In genomic region chr1:236058141-236058626, GRCh38 we compare ENCODE assay signal across 8 cellular contexts. TPM values are rescaled to one million over a fixed set of nuclear protein-coding genes. Genes with fewer than 3 reads are reported as not detected.
DNase-seq lines count a peak whose midpoint lies in the region; ATAC-seq and TF ChIP-seq lines count a peak whose summit lies in the region.

No MANE protein-coding gene starts in this region.

- H3K27ac ChIP-seq in PC-3 (ENCODE audit: low read length): no peak overlapping the region

- BruUV-seq in PC-3 (replicated peaks; lab: Mats Ljungman, UMichigan): no TSS peak

- no peaks in the 10 kb centered on the region for H3K9me2 ChIP-seq in PC-3 (replicated peaks; ENCODE audit: low read length)

- H3K4me2 ChIP-seq in PC-3 (ENCODE audit: low read length): no peak overlapping the region

- no peaks in the 10 kb centered on the region for H3K79me2 ChIP-seq in PC-3 (ENCODE audit: low read length)

- no peak overlapping the region for H2AFZ ChIP-seq in PC-3 (ENCODE audit: low read length)

- DNase-seq in adipocyte (ENCODE audit: low read depth) (peak; percentile 78), sciatic nerve (ENCODE audit: low spot score) (no peak), lower leg skin (ENCODE audit: low spot score in 2 of 2) (no peak), SK-N-DZ (ENCODE audit: low spot score) (no peak), HUDEP-2 (lab: John Stamatoyannopoulos, UW; ENCODE audit: unreplicated experiment in 76 of 76) (no peak), PC-3 (no peak)

- no peaks in the 10 kb centered on the region for H3F3A ChIP-seq in PC-3 (ENCODE audit: low read length, unreplicated experiment)

- H3K36me3 ChIP-seq in adipocyte (ENCODE audit: control insufficient read depth, insufficient read depth, low read length, severe bottlenecking) (peaks cover 40% of the 10 kb centered on the region), PC-3 (ENCODE audit: low read depth, low read length) (no peaks in the 10 kb centered on the region)

- peak; percentile 91 for ATAC-seq in GM18909 (IDR thresholded peaks at IDR 0.05; ENCODE audit: poor library complexity, unreplicated experiment)
- peak; percentile 85 for ATAC-seq in HG02852 (IDR thresholded peaks at IDR 0.05; ENCODE audit: unreplicated experiment)
- ATAC-seq in sciatic nerve: peak; percentile 67
- no peak for ATAC-seq in PC-3

- no peak for TF ChIP-seq CTCF in lower leg skin (IDR thresholded peaks at IDR 0.05)
- TF ChIP-seq CTCF in PC-3 (conservative IDR thresholded peaks at IDR 0.05; ENCODE audit: low read depth, low read length): no peak

- CTCF ChIA-PET in PC-3 (lab: Charles Lee): no interaction called here

- peak overlapping the region; percentile 75 for H3K4me3 ChIP-seq in adipocyte (ENCODE audit: low read length)
- H3K4me3 ChIP-seq in lower leg skin (ENCODE audit: low read depth, poor library complexity, severe bottlenecking): no peak overlapping the region
- no peak overlapping the region for H3K4me3 ChIP-seq in PC-3 (ENCODE audit: low read length)

- H3K4me1 ChIP-seq in adipocyte (ENCODE audit: control insufficient read depth, insufficient read depth, low read length) (peaks cover 59% of the 10 kb centered on the region), PC-3 (ENCODE audit: insufficient read depth, low read length) (no peaks in the 10 kb centered on the region)

- intact Hi-C loops in sciatic nerve (cut with DNase I) (loop anchor here (10.0 kb wide), 1 partner anchor 203 kb away; no protein-coding TSS in a partner anchor), lower leg skin (cut with DNase I; ENCODE audit: low total_unique reads) (no loop called here), PC-3 (cut with micrococcal nuclease) (no loop called here)

- H3K9me3 ChIP-seq in adipocyte (ENCODE audit: control insufficient read depth, low read length) (no peaks in the 10 kb centered on the region), PC-3 (ENCODE audit: low read length) (no peaks in the 10 kb centered on the region)

- WGBS in lower leg skin, 2 donors: 16 to 28% methylated on average over 3 of the region's 3 CpGs

- no peaks in the 10 kb centered on the region for H3K27me3 ChIP-seq in adipocyte (replicated peaks; ENCODE audit: control insufficient read depth, insufficient read depth, low read length)
- no peaks in the 10 kb centered on the region for H3K27me3 ChIP-seq in PC-3 (ENCODE audit: low read length)

- no peaks in the 10 kb centered on the region for H4K20me1 ChIP-seq in PC-3 (ENCODE audit: low read length)

- H3K9ac ChIP-seq in adipocyte (ENCODE audit: low read length) (peak overlapping the region; percentile 82), PC-3 (ENCODE audit: low read length) (no peak overlapping the region)

- no peak for TF ChIP-seq POLR2A in lower leg skin (IDR thresholded peaks at IDR 0.05)

- POLR2A ChIA-PET in PC-3 (lab: Charles Lee; ENCODE audit: unreplicated experiment): interaction anchor here (0.7 kb wide), 1 partner anchor 232 kb away, joined by 6 read pairs; no protein-coding TSS in a partner anchor

RNA-seq across cellular contexts. Expression of gene NID1, which starts 6.7 kb away (rescaled TPM):
- total RNA-seq in sciatic nerve (87.6 TPM), lower leg skin (10 to 100 TPM; 23.4 to 80.0 (median 30.7) TPM), PC-3 (2014; rRNA removed) (11.1 and 13.1 TPM in 2 replicates)
- polyA plus RNA-seq in SK-N-DZ (2014; cell fraction: cytosol; rRNA removed): 0.14 and 0.27 TPM in 2 replicates
- polyA plus RNA-seq in SK-N-DZ (2014; cell fraction: nucleus; rRNA removed): not detected in 2 replicates
